10 cellular contexts compared by ENCODE assay signal in the genomic region with DNA sequence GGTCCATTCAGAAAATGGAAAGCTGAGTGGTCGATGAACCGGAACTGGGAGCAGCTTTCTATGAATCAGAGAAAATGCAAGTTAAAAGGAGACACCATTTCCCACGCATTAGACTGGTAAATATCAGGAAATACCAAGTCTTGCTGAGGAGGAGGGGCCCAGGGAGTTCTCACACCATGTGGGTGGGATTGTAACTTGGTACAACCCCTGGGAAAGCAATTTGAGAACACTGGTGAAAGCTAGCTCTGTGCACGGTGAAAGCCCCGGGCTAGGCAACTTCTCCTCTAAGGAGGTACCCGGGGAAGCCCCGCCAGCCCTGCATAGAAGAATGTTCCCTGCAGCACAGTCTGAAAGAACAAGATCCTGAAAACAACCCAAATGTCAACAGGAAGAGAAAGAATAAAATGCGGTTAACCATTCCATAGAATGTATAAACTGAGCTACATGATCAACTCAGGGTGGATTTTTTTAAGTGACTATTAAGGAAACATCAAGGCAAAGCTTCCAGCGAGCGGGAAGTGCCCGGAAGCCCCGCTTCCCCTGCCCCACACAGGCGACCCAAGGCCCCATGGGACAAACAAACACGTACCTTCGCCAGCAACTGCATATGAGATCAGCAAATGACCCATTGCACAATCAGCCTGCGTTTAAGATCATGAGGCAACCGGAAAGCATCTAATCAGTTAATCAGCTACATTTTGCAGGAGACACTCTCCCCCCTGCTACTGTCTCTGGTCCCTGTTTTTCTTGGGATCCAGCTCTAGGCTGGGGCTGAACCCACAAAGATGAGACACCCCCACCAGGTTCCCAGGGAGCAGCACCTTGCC. TPM values are rescaled to one million over a fixed set of nuclear protein-coding genes. Genes with fewer than 3 reads are reported as not detected.
A peak's percentile ranks its signal among the peaks of the same experiment; 100 is the strongest.
DNase-seq lines count a peak whose midpoint lies in the region; ATAC-seq, FAIRE-seq and TF ChIP-seq lines count a peak whose summit lies in the region.
"Had no signal": no experiment of that assay in that cellular context is flagged by ENCODE, and none has a peak within 500 bp of the region (broad histone marks: within the 10 kb centered on the region; RNA-seq: fewer than 3 reads in every experiment).

No MANE protein-coding gene starts in this region.

- POLR2A ChIA-PET in H1 (lab: Charles Lee; ENCODE audit: partially characterized antibody), result interaction anchor here (1.0 to 3.9 kb wide), 2 partner anchors 11 to 33 kb away, joined by 3 to 23 read pairs; partner anchors contain the start of gene SHANK2

- TF ChIP-seq POLR2A in H1 (IDR thresholded peaks at IDR 0.05; ENCODE audit: control extremely low read depth in 1 of 2, low read depth in 2 of 2, low read length in 2 of 2), result no peak

- H3K56ac ChIP-seq in H1 (replicated peaks; ENCODE audit: insufficient read length, low read depth, low read length), result no peak overlapping the region

- no peak overlapping the region for H3K9ac ChIP-seq in H1 (replicated peaks in 1 of 4; ENCODE audit: extremely low read depth in 1 of 4, low read depth in 3 of 4, low read length in 3 of 4)

- no peak overlapping the region for H4K5ac ChIP-seq in H1 (ENCODE audit: insufficient read length, low read depth, low read length)

- H3K36me3 ChIP-seq in DOHH2 (ENCODE audit: control insufficient read depth, low read length) (no peaks in the 10 kb centered on the region), H1 (ENCODE audit: control insufficient read depth in 2 of 4, insufficient read depth in 4 of 4, low read length in 3 of 4) (peaks cover 2 to 9% (median 8%) of the 10 kb centered on the region in 4 experiments; a peak in 6 of 8 replicates)

- H3K27ac Mint-ChIP-seq in nephron, result peak overlapping the region; percentile 16 to 85 (median 26)
- H3K27ac Mint-ChIP-seq: natural killer cell had no signal

- WGBS in H1 (ENCODE audit: extremely low coverage in 1 of 2, insufficient coverage in 1 of 2, insufficient read length in 1 of 2, insufficient replicate concordance in 2 of 2, low coverage in 1 of 2, low lambda C conversion rate in 2 of 2, missing lambda C conversion rate in 1 of 2), 2 experiments, result 75% methylated on average over 17 of the region's 17 CpGs; no CpG with 5 or more reads in 1 of the 2 experiments

- no peak overlapping the region; the same call in 1 of the 2 replicates for H2BK5ac ChIP-seq in H1 (ENCODE audit: low read depth, low read length)

- CTCF ChIA-PET in H1 (lab: Charles Lee; ENCODE audit: partially characterized antibody), result interaction anchor here (0.9 to 4.4 kb wide), 6 partner anchors 11 to 154 kb away, joined by 3 to 20 read pairs (median 4); partner anchors contain the start of gene SHANK2

- ATAC-seq in GM21360 (IDR thresholded peaks at IDR 0.05; ENCODE audit: unreplicated experiment) (no peak), GM18861 (IDR thresholded peaks at IDR 0.05; ENCODE audit: unreplicated experiment) (no peak)
- ATAC-seq: natural killer cell had no signal

- H2BK15ac ChIP-seq in H1 (ENCODE audit: low read length), result peak overlapping the region; percentile 72

- H3K9me3 Mint-ChIP-seq in nephron, result no peaks in the 10 kb centered on the region
- H3K9me3 Mint-ChIP-seq: natural killer cell had no signal

- DNase-seq in LHCN-M2 (ENCODE audit: low read depth), result peak; percentile 50
- no peak for DNase-seq in H1 (ENCODE audit: low read depth in 1 of 2, low spot score in 2 of 2)
- no peak for DNase-seq in NCI-H2029 (lab: John Stamatoyannopoulos, UW)
- DNase-seq in NCI-H1092 treated with DMSO at 0.1 percent for 48 hours (lab: John Stamatoyannopoulos, UW), result no peak
- DNase-seq: natural killer cell had no signal

- H3K27ac ChIP-seq in DOHH2 (ENCODE audit: low read depth, low read length) (no peak overlapping the region), H1 (ENCODE audit: low read depth, low read length) (no peak overlapping the region)

- H3K9me3 ChIP-seq in DOHH2 (ENCODE audit: control insufficient read depth, insufficient read depth, low read length), result no peaks in the 10 kb centered on the region
- H3K9me3 ChIP-seq in H1 (ENCODE audit: insufficient read depth in 2 of 2, low read depth in 1 of 2, low read length in 1 of 2), result no peaks in the 10 kb centered on the region

- TF ChIP-seq EP300 in H1 (IDR thresholded peaks at IDR 0.05; ENCODE audit: borderline replicate concordance in 1 of 2, low read depth in 2 of 2, low read length in 2 of 2), result peak in 1 of 2 experiments; percentile 82; a peak in 1 of 3 replicates

- H3K4me3 ChIP-seq in DOHH2 (ENCODE audit: low read length), result no peak overlapping the region
- no peak overlapping the region for H3K4me3 ChIP-seq in H1 (ENCODE audit: extremely low read depth in 1 of 4, insufficient read depth in 2 of 4, low read depth in 3 of 4, low read length in 4 of 4)

- H2BK120ac ChIP-seq in H1 (replicated peaks; ENCODE audit: low read depth, low read length), result no peak overlapping the region

- H2BK12ac ChIP-seq in H1 (ENCODE audit: low read depth, low read length), result no peak overlapping the region

- H3K27me3 Mint-ChIP-seq in nephron (ENCODE audit: low read depth), result peaks cover 48% of the 10 kb centered on the region

- no peak overlapping the region for H2AFZ ChIP-seq in H1 (ENCODE audit: low read length)

- H3K4me2 ChIP-seq in DOHH2 (ENCODE audit: low read length), result 0 out of 2 replicates have a peak overlapping the region, but pooled peaks have one; percentile 5
- no peak overlapping the region; a peak in 1 of 4 replicates for H3K4me2 ChIP-seq in H1 (ENCODE audit: insufficient read depth in 1 of 2, low read depth in 2 of 2, low read length in 2 of 2)

- peak overlapping the region; percentile 1 to 8 (median 3) for H3K4me3 Mint-ChIP-seq in nephron
- H3K4me3 Mint-ChIP-seq: natural killer cell had no signal

- peaks cover 22% of the 10 kb centered on the region for H3K79me1 ChIP-seq in H1 (ENCODE audit: low read depth, low read length)

- TF ChIP-seq CTCF in DOHH2 (IDR thresholded peaks at IDR 0.05; ENCODE audit: low read depth, low read length, poor library complexity, severe bottlenecking), result no peak
- no peak for TF ChIP-seq CTCF in H1 (IDR thresholded peaks at IDR 0.05; ENCODE audit: control extremely low read depth in 1 of 3, insufficient read depth in 1 of 3, low read depth in 1 of 3, low read length in 3 of 3)
- no peak for TF ChIP-seq CTCF in nephron (IDR thresholded peaks at IDR 0.05; ENCODE audit: unreplicated experiment in 3 of 3)

- TF ChIP-seq RAD21 in H1 (IDR thresholded peaks at IDR 0.05 in 1 of 2, conservative IDR thresholded peaks at IDR 0.05 in 1 of 2; ENCODE audit: low read depth in 2 of 2, low read length in 2 of 2), result no peak

- H3K79me2 ChIP-seq in DOHH2 (ENCODE audit: control insufficient read depth, low read length) (no peaks in the 10 kb centered on the region), H1 (ENCODE audit: control insufficient read depth in 1 of 2, insufficient read depth in 2 of 2, low read length in 2 of 2) (peaks cover 15 to 93% of the 10 kb centered on the region in 2 experiments)

- H3K27me3 ChIP-seq in DOHH2 (ENCODE audit: control insufficient read depth, low read length) (peaks cover 2% of the 10 kb centered on the region; the same call in 1 of the 2 replicates), H1 (replicated peaks in 1 of 4; ENCODE audit: control insufficient read depth in 3 of 4, extremely low read depth in 1 of 4, insufficient read depth in 3 of 4, low read length in 3 of 4) (no peaks in the 10 kb centered on the region)

- FAIRE-seq in H1 (lab: Jason Lieb, UNC), result no peak

- no peak overlapping the region for H3K4ac ChIP-seq in H1 (replicated peaks; ENCODE audit: insufficient read length, low read depth, low read length)

- H4K20me1 ChIP-seq in DOHH2 (ENCODE audit: control insufficient read depth, insufficient read depth, low read depth, low read length) (no peaks in the 10 kb centered on the region), H1 (replicated peaks in 1 of 2; ENCODE audit: control insufficient read depth in 1 of 2, insufficient read depth in 2 of 2, low read length in 2 of 2) (peaks cover 3 to 7% of the 10 kb centered on the region in 2 experiments)

- H4K91ac ChIP-seq in H1 (replicated peaks; ENCODE audit: insufficient read length, low read length), result no peak overlapping the region

- no peaks in the 10 kb centered on the region for H3F3A ChIP-seq in DOHH2 (ENCODE audit: control insufficient read depth, insufficient read depth)

- H2AK5ac ChIP-seq in H1 (ENCODE audit: low read depth, low read length), result no peak overlapping the region

- no peak overlapping the region for H3K14ac ChIP-seq in H1 (ENCODE audit: insufficient read length)

- H3K23me2 ChIP-seq in H1 (ENCODE audit: low read depth, low read length), result peaks cover 2% of the 10 kb centered on the region; the same call in 1 of the 2 replicates

- H3K9me2 ChIP-seq in DOHH2 (replicated peaks; ENCODE audit: control insufficient read depth, low read length), result no peaks in the 10 kb centered on the region

- H3K23ac ChIP-seq in H1 (ENCODE audit: insufficient read length), result no peak overlapping the region

- H4K8ac ChIP-seq in H1 (ENCODE audit: extremely low read depth, insufficient read depth, low read length), result no peak overlapping the region; the same call in 1 of the 2 replicates

- H3K36me3 Mint-ChIP-seq in nephron (ENCODE audit: low read depth), result no peaks in the 10 kb centered on the region
- H3K36me3 Mint-ChIP-seq: natural killer cell had no signal

- H3K18ac ChIP-seq in H1 (ENCODE audit: extremely low read depth, low read length), result no peak overlapping the region; the same call in 1 of the 2 replicates

- peaks cover 12% of the 10 kb centered on the region for H3K4me1 ChIP-seq in DOHH2 (ENCODE audit: control insufficient read depth, low read length)
- H3K4me1 ChIP-seq in H1 (replicated peaks in 1 of 4; ENCODE audit: control insufficient read depth in 3 of 4, insufficient read depth in 4 of 4, low read length in 3 of 4), result peaks cover 11 to 25% (median 20%) of the 10 kb centered on the region in 4 experiments

- peaks cover 17% of the 10 kb centered on the region for H3K4me1 Mint-ChIP-seq in nephron
- H3K4me1 Mint-ChIP-seq: natural killer cell had no signal

- no peak overlapping the region for H2BK20ac ChIP-seq in H1 (ENCODE audit: low read length)

TF ChIP-seq in H1, 55 proteins besides CTCF, POLR2A, EP300 and RAD21 (continues in another document):
- TF ChIP-seq CEBPB (IDR thresholded peaks at IDR 0.05; ENCODE audit: low read depth, low read length) (peak; percentile 74), CHD1 (IDR thresholded peaks at IDR 0.05; ENCODE audit: low read depth, low read length) (peak; percentile 76; the same call in 1 of the 2 replicates), JUND (IDR thresholded peaks at IDR 0.05; ENCODE audit: low read length) (peak; percentile 82)

RNA-seq across cellular contexts. Expression of gene SHANK2, which starts 11.3 kb away (rescaled TPM):
- 0.51 and 2.6 TPM in 2 replicates for total RNA-seq in LHCN-M2 (2014; rRNA removed)
- 5.3 TPM for polyA plus RNA-seq in LHCN-M2 (2012)
- 52.9 and 54.2 TPM in 2 replicates for total RNA-seq in H1 (2021; fragmentation: NEBNext Ultra II Directional; extraction: Animal tissue kit (Norgen Biotek cat#: 25700))
- polyA plus RNA-seq in H1 (2011; rRNA removed), result 10.1 and 15.5 TPM in 2 replicates
- polyA plus RNA-seq in H1 (2011; cell fraction: cytosol; rRNA removed), result 7.8 TPM
- polyA plus RNA-seq in H1 (2011; cell fraction: nucleus; rRNA removed), result 41.3 TPM
- 17.0 to 20.3 TPM (median 18.5 TPM) in 4 replicates for polyA plus RNA-seq in H1 (2012, experiment 1 of 2)
- polyA plus RNA-seq in H1 (2012, experiment 2 of 2), result 2.9 TPM
- polyA plus RNA-seq in H1 (2013, experiment 1 of 2), result 16.9 TPM
- polyA plus RNA-seq in H1 (2013, experiment 2 of 2), result 15.7 TPM
- 46.2 and 59.3 TPM in 2 replicates for polyA minus RNA-seq in H1 (2011; rRNA and poly(A)+ RNA removed)
- polyA minus RNA-seq in H1 (2011; cell fraction: cytosol; rRNA and poly(A)+ RNA removed), result 35.2 TPM
- 103 TPM for polyA minus RNA-seq in H1 (2011; cell fraction: nucleus; rRNA and poly(A)+ RNA removed)
- total RNA-seq: activated CD8-positive, alpha-beta memory T cell treated with anti-CD3 and anti-CD28 coated beads for 36 hours had no signal

Comparison
In these comparisons a context has a peak if more than half of its experiments do, and no peak if none do; other contexts are left out.
1. RNA of gene SHANK2, which starts 11.3 kb away (total RNA-seq): 52.9 to 54.2 TPM in H1; 0.51 to 2.6 TPM in LHCN-M2; every median in the first group is over 10 times any median in the second.